Comparison of ENCODE assay signal across 12 cellular contexts in genomic region chr3:60598668-60599067, GRCh38.
"Had no signal": no experiment of that assay in that cellular context is flagged by ENCODE, and none has a peak within 500 bp of the region (broad histone marks: within the 10 kb centered on the region; RNA-seq: fewer than 3 reads in every experiment).

No MANE protein-coding gene starts in this region.

- H3K27ac ChIP-seq: thoracic aorta, VCaP had no signal

- H3K36me3 ChIP-seq: thoracic aorta had no signal

- ATAC-seq: left ventricle myocardium superior had no signal

- H3K4me3 ChIP-seq: thoracic aorta had no signal

- H3K9me3 ChIP-seq: thoracic aorta had no signal

- DNase-seq: activated CD4-positive, alpha-beta memory T cell treated with anti-CD3 and anti-CD28 coated beads, Interleukin-2, amount 10 ng/mL, durations not matched to agents 7 days and 5 days; central memory CD4-positive, alpha-beta T cell; erythroblast; foreskin melanocyte; head of caudate nucleus; left ventricle myocardium superior; mesendoderm; stimulated activated CD4-positive, alpha-beta T cell treated with anti-CD3 and anti-CD28 coated beads, Interleukin-15, amount 100 ng/mL, for 24 hours; stimulated activated CD4-positive, alpha-beta T cell treated with anti-CD3 and anti-CD28 coated beads, Interleukin-4, amount 100 ng/mL, for 24 hours; T-helper 1 cell had no signal
